ENCODE assay signal across 20 cellular contexts in genomic region chr17:2277430-2278170, GRCh38. TPM values are rescaled to one million over a fixed set of nuclear protein-coding genes. Genes with fewer than 3 reads are reported as not detected.
DNase-seq lines count a peak whose midpoint lies in the region; ATAC-seq, FAIRE-seq and TF ChIP-seq lines count a peak whose summit lies in the region.
"Had no signal": no experiment of that assay in that cellular context is flagged by ENCODE, and none has a peak within 500 bp of the region (broad histone marks: within the 10 kb centered on the region; RNA-seq: fewer than 3 reads in every experiment).

No MANE protein-coding gene starts in this region.

- no TSS peak for BruUV-seq in HepG2 (replicated peaks; lab: Mats Ljungman, UMichigan)

- TF ChIP-seq POLR2A in HepG2 (IDR thresholded peaks at IDR 0.05; ENCODE audit: insufficient read depth in 1 of 2, low read depth in 2 of 2, low read length in 2 of 2) = no peak
- TF ChIP-seq POLR2A in right lobe of liver (IDR thresholded peaks at IDR 0.05) = no peak
- no peak for TF ChIP-seq POLR2A in thyroid gland (IDR thresholded peaks at IDR 0.05)

- H3K27me3 ChIP-seq in HepG2 (ENCODE audit: control insufficient read depth in 1 of 2, insufficient read depth in 2 of 2, low read length in 2 of 2) = no peaks in the 10 kb centered on the region
- no peaks in the 10 kb centered on the region for H3K27me3 ChIP-seq in right lobe of liver
- H3K27me3 ChIP-seq in thyroid gland = no peaks in the 10 kb centered on the region

- ATAC-seq in HepG2 (no peak), right lobe of liver (no peak), HG02623 (IDR thresholded peaks at IDR 0.05; ENCODE audit: unreplicated experiment) (no peak)
- ATAC-seq: CD8-positive, alpha-beta T cell had no signal

- no peak for TF ChIP-seq RAD21 in HepG2 (CRISPR knock-in tag; IDR thresholded peaks at IDR 0.05)

- H3K9ac ChIP-seq in HepG2 (ENCODE audit: insufficient read depth, low read depth, low read length) = no peak overlapping the region

- H3K4me1 Mint-ChIP-seq in activated T-helper 1 cell treated with anti-CD3 and anti-CD28 coated beads, Interleukin-12 subunit alpha, Interleukin-12 subunit beta, Interleukin-2, Interleukin-4 antibody, amounts not matched to agents 30 ng/mL and 10 ng/mL and 1 ng/mL, durations not matched to agents 14 hours and 24 hours and 36 hours (ENCODE audit: low read depth) = peaks cover 63% of the 10 kb centered on the region
- H3K4me1 Mint-ChIP-seq: H9 had no signal

- POLR2A ChIA-PET in HepG2 (lab: Yijun Ruan, JAX) = no interaction called here

- H3K9me3 ChIP-seq in HepG2 (ENCODE audit: low read length) (no peaks in the 10 kb centered on the region), right lobe of liver (no peaks in the 10 kb centered on the region), thyroid gland (no peaks in the 10 kb centered on the region)

- peaks cover 47% of the 10 kb centered on the region for H3K36me3 Mint-ChIP-seq in activated T-helper 1 cell treated with anti-CD3 and anti-CD28 coated beads, Interleukin-12 subunit alpha, Interleukin-12 subunit beta, Interleukin-2, Interleukin-4 antibody, amounts not matched to agents 30 ng/mL and 10 ng/mL and 1 ng/mL, durations not matched to agents 14 hours and 24 hours and 36 hours (ENCODE audit: low read depth)

- no peak overlapping the region for H3K4me2 ChIP-seq in HepG2 (ENCODE audit: low read depth, low read length)

- no peak overlapping the region for H3K4me3 Mint-ChIP-seq in activated T-helper 1 cell treated with anti-CD3 and anti-CD28 coated beads, Interleukin-12 subunit alpha, Interleukin-12 subunit beta, Interleukin-2, Interleukin-4 antibody, amounts not matched to agents 30 ng/mL and 10 ng/mL and 1 ng/mL, durations not matched to agents 14 hours and 24 hours and 36 hours
- H3K4me3 Mint-ChIP-seq: CD8-positive, alpha-beta T cell; H9; IgD-negative memory B cell had no signal

- H3K27ac ChIP-seq in HepG2 (ENCODE audit: extremely low read length, insufficient read depth, low read length) = no peak overlapping the region
- no peak overlapping the region for H3K27ac ChIP-seq in right lobe of liver
- H3K27ac ChIP-seq in thyroid gland = peak overlapping the region in 1 of 3 donors; percentile 18
- H3K27ac ChIP-seq: HL-60 had no signal

- intact Hi-C loops in HepG2 (cut with micrococcal nuclease; ENCODE audit: unreplicated experiment) (no loop called here), right lobe of liver (cut with DNase I) (no loop called here), thyroid gland (cut with DNase I) (no loop called here), cardiac septum (cut with DNase I) (no loop called here)
- intact Hi-C loops in activated T-helper 1 cell treated with anti-CD3 and anti-CD28 coated beads, Interleukin-12 subunit alpha, Interleukin-12 subunit beta, Interleukin-2, Interleukin-4 antibody, amounts not matched to agents 30 ng/mL and 10 ng/mL and 1 ng/mL, durations not matched to agents 14 hours and 24 hours and 36 hours (cut with micrococcal nuclease) = no loop called here

- H2AFZ ChIP-seq in HepG2 (ENCODE audit: low read length) = no peak overlapping the region

- no peaks in the 10 kb centered on the region for H3K79me2 ChIP-seq in HepG2 (ENCODE audit: insufficient read depth, low read length)

- no peaks in the 10 kb centered on the region; the same call in 1 of the 2 replicates for H4K20me1 ChIP-seq in HepG2 (ENCODE audit: insufficient read depth, low read length)

- H3K27ac Mint-ChIP-seq in activated T-helper 1 cell treated with anti-CD3 and anti-CD28 coated beads, Interleukin-12 subunit alpha, Interleukin-12 subunit beta, Interleukin-2, Interleukin-4 antibody, amounts not matched to agents 30 ng/mL and 10 ng/mL and 1 ng/mL, durations not matched to agents 14 hours and 24 hours and 36 hours = peak overlapping the region; percentile 16
- H3K27ac Mint-ChIP-seq: CD8-positive, alpha-beta T cell; H9; IgD-negative memory B cell had no signal

- no peak for DNase-seq in HepG2 (ENCODE audit: low spot score)
- DNase-seq in right lobe of liver = no peak
- DNase-seq in DMS79 (lab: John Stamatoyannopoulos, UW) = peak; percentile 27
- DNase-seq in activated T-helper 1 cell treated with anti-CD3 and anti-CD28 coated beads, Interleukin-12 subunit alpha, Interleukin-12 subunit beta, Interleukin-2, Interleukin-4 antibody, amounts not matched to agents 30 ng/mL and 10 ng/mL and 1 ng/mL, durations not matched to agents 14 hours and 24 hours and 36 hours (ENCODE audit: low spot score) = no peak
- DNase-seq in thyroid gland = peak; percentile 77 to 78
- DNase-seq in cardiac septum (ENCODE audit: low spot score) = no peak
- no peak for DNase-seq in activated gamma-delta T cell treated with Interleukin-2 at 50 U/mL for 16 hours
- DNase-seq: AML-193; Calu3; CD8-positive, alpha-beta T cell; H9; KG1 had no signal

- in situ Hi-C loops in HepG2 (cut with HindIII; ENCODE audit: extremely low pct_ligation_motif_present, low pct_unique_long_range_greater_than_20kb) = no loop called here

- H3K27me3 Mint-ChIP-seq in activated T-helper 1 cell treated with anti-CD3 and anti-CD28 coated beads, Interleukin-12 subunit alpha, Interleukin-12 subunit beta, Interleukin-2, Interleukin-4 antibody, amounts not matched to agents 30 ng/mL and 10 ng/mL and 1 ng/mL, durations not matched to agents 14 hours and 24 hours and 36 hours (ENCODE audit: insufficient read depth) = no peaks in the 10 kb centered on the region
- H3K27me3 Mint-ChIP-seq: IgD-negative memory B cell had no signal

- no peak for TF ChIP-seq CTCF in HepG2 (CRISPR knock-in tag; IDR thresholded peaks at IDR 0.05)
- TF ChIP-seq CTCF in right lobe of liver (IDR thresholded peaks at IDR 0.05) = no peak
- TF ChIP-seq CTCF in thyroid gland (IDR thresholded peaks at IDR 0.05) = no peak

- H3K9me3 Mint-ChIP-seq in activated T-helper 1 cell treated with anti-CD3 and anti-CD28 coated beads, Interleukin-12 subunit alpha, Interleukin-12 subunit beta, Interleukin-2, Interleukin-4 antibody, amounts not matched to agents 30 ng/mL and 10 ng/mL and 1 ng/mL, durations not matched to agents 14 hours and 24 hours and 36 hours = no peaks in the 10 kb centered on the region
- H3K9me3 Mint-ChIP-seq: CD8-positive, alpha-beta T cell; H9; IgD-negative memory B cell had no signal

- no peak for FAIRE-seq in HepG2 (lab: Jason Lieb, UNC)
- FAIRE-seq: A204.1, G401.6, GM12891, GM19239, H1 had no signal

- no peaks in the 10 kb centered on the region for H3K4me1 ChIP-seq in HepG2 (ENCODE audit: insufficient read depth, low read length)
- peaks cover 0 to 10% (median 0%) of the 10 kb centered on the region in 4 donors for H3K4me1 ChIP-seq in right lobe of liver
- H3K4me1 ChIP-seq in thyroid gland = peaks cover 18 to 21% of the 10 kb centered on the region in 2 donors

- no peak for TF ChIP-seq EP300 in HepG2 (IDR thresholded peaks at IDR 0.05; ENCODE audit: low read depth in 2 of 2, low read length in 2 of 2)
- no peak for TF ChIP-seq EP300 in HepG2 (CRISPR knock-in tag; IDR thresholded peaks at IDR 0.05; ENCODE audit: borderline replicate concordance)

- CTCF ChIA-PET in HepG2 (lab: Yijun Ruan, JAX; ENCODE audit: low intra/inter-chr PET ratio, low total read pairs) = no interaction called here

- H3K36me3 ChIP-seq in HepG2 (replicated peaks in 1 of 2; ENCODE audit: control insufficient read depth in 1 of 2, insufficient read depth in 2 of 2, low read length in 2 of 2) = peaks cover 18 to 43% of the 10 kb centered on the region in 2 experiments
- H3K36me3 ChIP-seq in right lobe of liver = peaks cover 0 to 35% (median 13%) of the 10 kb centered on the region in 4 donors
- H3K36me3 ChIP-seq in thyroid gland = peaks cover 0 to 14% of the 10 kb centered on the region in 2 donors

- no peak overlapping the region for H3K4me3 ChIP-seq in HepG2 (replicated peaks in 1 of 3; ENCODE audit: insufficient read depth in 1 of 3, low read depth in 2 of 3, low read length in 3 of 3)
- no peak overlapping the region for H3K4me3 ChIP-seq in right lobe of liver
- no peak overlapping the region for H3K4me3 ChIP-seq in thyroid gland (replicated peaks in 1 of 3)

- 95% methylated on average over 9 of the region's 9 CpGs for WGBS in HepG2 (ENCODE audit: low lambda C conversion rate)
- 96% methylated on average over 9 of the region's 9 CpGs for WGBS in right lobe of liver (ENCODE audit: insufficient coverage, low coverage, low lambda C conversion rate, missing lambda C conversion rate)
- 56 to 68% methylated on average over 9 of the region's 9 CpGs for WGBS in thyroid gland, 2 donors

RNA-seq across cellular contexts. Expression of gene SMG6, which starts 26.0 kb away (rescaled TPM):
- 14.6 and 15.4 TPM in 2 replicates for total RNA-seq in HepG2 (2016; rRNA removed; fragmentation: Illumina TruSeq; extraction: Trizol)
- 2.2 and 3.5 TPM in 2 replicates for total RNA-seq in HepG2 (2016; cell fraction: cytosol; rRNA removed; fragmentation: Illumina TruSeq; extraction: Trizol; ENCODE audit: low read depth)
- total RNA-seq in HepG2 (2016; cell fraction: insoluble cytoplasmic fraction; rRNA removed; fragmentation: Illumina TruSeq; extraction: Trizol) = 11.0 and 14.8 TPM in 2 replicates
- 6.6 and 7.0 TPM in 2 replicates for total RNA-seq in HepG2 (2016; cell fraction: membrane; rRNA removed; fragmentation: Illumina TruSeq; extraction: Trizol)
- total RNA-seq in HepG2 (2016; cell fraction: nucleus; rRNA removed; fragmentation: Illumina TruSeq; extraction: Trizol) = 13.5 and 16.7 TPM in 2 replicates
- polyA plus RNA-seq in HepG2 (2011; rRNA removed) = 4.6 and 5.8 TPM in 2 replicates
- polyA plus RNA-seq in HepG2 (2011; cell fraction: cytosol; rRNA removed) = 4.1 and 4.8 TPM in 2 replicates
- polyA plus RNA-seq in HepG2 (2011; cell fraction: nucleus; rRNA removed) = 16.8 and 17.7 TPM in 2 replicates
- polyA plus RNA-seq in HepG2 (2012) = 9.1 and 10.3 TPM in 2 replicates
- polyA plus RNA-seq in HepG2 (2016; cell fraction: cytosol; fragmentation: Illumina TruSeq; extraction: Trizol; ENCODE audit: low read depth) = 2.3 and 2.7 TPM in 2 replicates
- 14.7 and 21.4 TPM in 2 replicates for polyA plus RNA-seq in HepG2 (2016; cell fraction: insoluble cytoplasmic fraction; fragmentation: Illumina TruSeq; extraction: Trizol; ENCODE audit: low read depth)
- 6.2 and 6.9 TPM in 2 replicates for polyA plus RNA-seq in HepG2 (2016; cell fraction: membrane; fragmentation: Illumina TruSeq; extraction: Trizol; ENCODE audit: low read depth)
- polyA plus RNA-seq in HepG2 (2016; cell fraction: nucleus; fragmentation: Illumina TruSeq; extraction: Trizol; ENCODE audit: insufficient read depth, low read depth) = 18.3 and 27.9 TPM in 2 replicates
- polyA minus RNA-seq in HepG2 (2011; rRNA and poly(A)+ RNA removed; ENCODE audit: low replicate concordance) = 14.2 and 22.5 TPM in 2 replicates
- 4.9 and 7.2 TPM in 2 replicates for polyA minus RNA-seq in HepG2 (2011; cell fraction: cytosol; rRNA and poly(A)+ RNA removed)
- 12.0 and 15.0 TPM in 2 replicates for polyA minus RNA-seq in HepG2 (2011; cell fraction: nucleus; rRNA and poly(A)+ RNA removed)
- total RNA-seq in right lobe of liver = 10 to 100 TPM in 1 of 6 experiments, 1 to 10 TPM in 5; 7.4 to 10.4 (median 8.9) TPM
- 35.3 and 39.5 TPM in 2 replicates for total RNA-seq in activated T-helper 1 cell treated with anti-CD3 and anti-CD28 coated beads, Interleukin-12 subunit alpha, Interleukin-12 subunit beta, Interleukin-2, Interleukin-4 antibody, amounts not matched to agents 30 ng/mL and 10 ng/mL and 1 ng/mL, durations not matched to agents 14 hours and 24 hours and 36 hours
- total RNA-seq in thyroid gland = 10 to 100 TPM; 26.0 to 35.9 (median 32.9) TPM
- 19.7 TPM for total RNA-seq in cardiac septum

RNA-seq across cellular contexts. Expression of gene SRR, which starts 26.1 kb away (rescaled TPM):
- total RNA-seq in HepG2 (2016; rRNA removed; fragmentation: Illumina TruSeq; extraction: Trizol) (3.6 and 8.5 TPM in 2 replicates), right lobe of liver (10 to 100 TPM in 1 of 6 experiments, 1 to 10 TPM in 5; 2.7 to 10.9 (median 5.9) TPM), thyroid gland (10 to 100 TPM; 12.3 to 31.7 (median 24.1) TPM), cardiac septum (9.3 TPM)
- 1.7 and 4.0 TPM in 2 replicates for total RNA-seq in HepG2 (2016; cell fraction: cytosol; rRNA removed; fragmentation: Illumina TruSeq; extraction: Trizol; ENCODE audit: low read depth)
- 5.4 and 6.1 TPM in 2 replicates for total RNA-seq in HepG2 (2016; cell fraction: insoluble cytoplasmic fraction; rRNA removed; fragmentation: Illumina TruSeq; extraction: Trizol)
- total RNA-seq in HepG2 (2016; cell fraction: membrane; rRNA removed; fragmentation: Illumina TruSeq; extraction: Trizol) = 1.9 and 2.4 TPM in 2 replicates
- 2.2 and 2.6 TPM in 2 replicates for total RNA-seq in HepG2 (2016; cell fraction: nucleus; rRNA removed; fragmentation: Illumina TruSeq; extraction: Trizol)
- 6.3 and 7.8 TPM in 2 replicates for polyA plus RNA-seq in HepG2 (2011; rRNA removed)
- 4.6 and 6.7 TPM in 2 replicates for polyA plus RNA-seq in HepG2 (2011; cell fraction: cytosol; rRNA removed)
- 0.76 and 1.3 TPM in 2 replicates for polyA plus RNA-seq in HepG2 (2011; cell fraction: nucleus; rRNA removed)
- 6.7 and 10.7 TPM in 2 replicates for polyA plus RNA-seq in HepG2 (2012)
- 1.5 and 2.2 TPM in 2 replicates for polyA plus RNA-seq in HepG2 (2016; cell fraction: cytosol; fragmentation: Illumina TruSeq; extraction: Trizol; ENCODE audit: low read depth)
- 5.5 and 6.6 TPM in 2 replicates for polyA plus RNA-seq in HepG2 (2016; cell fraction: insoluble cytoplasmic fraction; fragmentation: Illumina TruSeq; extraction: Trizol; ENCODE audit: low read depth)
- 1.6 and 2.8 TPM in 2 replicates for polyA plus RNA-seq in HepG2 (2016; cell fraction: membrane; fragmentation: Illumina TruSeq; extraction: Trizol; ENCODE audit: low read depth)
- 2.5 and 4.3 TPM in 2 replicates for polyA plus RNA-seq in HepG2 (2016; cell fraction: nucleus; fragmentation: Illumina TruSeq; extraction: Trizol; ENCODE audit: insufficient read depth, low read depth)
- polyA minus RNA-seq in HepG2 (2011; rRNA and poly(A)+ RNA removed; ENCODE audit: low replicate concordance) = 3.6 and 8.4 TPM in 2 replicates
- polyA minus RNA-seq in HepG2 (2011; cell fraction: cytosol; rRNA and poly(A)+ RNA removed) = 4.0 and 4.8 TPM in 2 replicates
- polyA minus RNA-seq in HepG2 (2011; cell fraction: nucleus; rRNA and poly(A)+ RNA removed) = 2.6 and 2.7 TPM in 2 replicates
- 14.9 and 17.4 TPM in 2 replicates for total RNA-seq in activated T-helper 1 cell treated with anti-CD3 and anti-CD28 coated beads, Interleukin-12 subunit alpha, Interleukin-12 subunit beta, Interleukin-2, Interleukin-4 antibody, amounts not matched to agents 30 ng/mL and 10 ng/mL and 1 ng/mL, durations not matched to agents 14 hours and 24 hours and 36 hours

RNA-seq across cellular contexts. Expression of gene TSR1, which starts 58.7 kb away (rescaled TPM):
- total RNA-seq in HepG2 (2016; rRNA removed; fragmentation: Illumina TruSeq; extraction: Trizol) (65.8 and 75.8 TPM in 2 replicates), right lobe of liver (10 to 100 TPM in 5 of 6 experiments, 1 to 10 TPM in 1; 9.7 to 26.2 (median 13.1) TPM), thyroid gland (10 to 100 TPM; 16.8 to 56.4 (median 29.3) TPM), cardiac septum (23.0 TPM)
- total RNA-seq in HepG2 (2016; cell fraction: cytosol; rRNA removed; fragmentation: Illumina TruSeq; extraction: Trizol; ENCODE audit: low read depth) = 6.6 and 6.8 TPM in 2 replicates
- 68.7 and 76.2 TPM in 2 replicates for total RNA-seq in HepG2 (2016; cell fraction: insoluble cytoplasmic fraction; rRNA removed; fragmentation: Illumina TruSeq; extraction: Trizol)
- total RNA-seq in HepG2 (2016; cell fraction: membrane; rRNA removed; fragmentation: Illumina TruSeq; extraction: Trizol) = 16.3 and 19.0 TPM in 2 replicates
- total RNA-seq in HepG2 (2016; cell fraction: nucleus; rRNA removed; fragmentation: Illumina TruSeq; extraction: Trizol) = 55.3 and 57.6 TPM in 2 replicates
- 7.1 and 7.2 TPM in 2 replicates for polyA plus RNA-seq in HepG2 (2011; rRNA removed)
- 4.8 and 5.9 TPM in 2 replicates for polyA plus RNA-seq in HepG2 (2011; cell fraction: cytosol; rRNA removed)
- 17.4 and 22.0 TPM in 2 replicates for polyA plus RNA-seq in HepG2 (2011; cell fraction: nucleus; rRNA removed)
- 22.0 and 25.7 TPM in 2 replicates for polyA plus RNA-seq in HepG2 (2012)
- 3.5 and 3.7 TPM in 2 replicates for polyA plus RNA-seq in HepG2 (2016; cell fraction: cytosol; fragmentation: Illumina TruSeq; extraction: Trizol; ENCODE audit: low read depth)
- 56.2 and 57.1 TPM in 2 replicates for polyA plus RNA-seq in HepG2 (2016; cell fraction: insoluble cytoplasmic fraction; fragmentation: Illumina TruSeq; extraction: Trizol; ENCODE audit: low read depth)
- polyA plus RNA-seq in HepG2 (2016; cell fraction: membrane; fragmentation: Illumina TruSeq; extraction: Trizol; ENCODE audit: low read depth) = 8.9 and 9.7 TPM in 2 replicates
- 56.6 and 58.6 TPM in 2 replicates for polyA plus RNA-seq in HepG2 (2016; cell fraction: nucleus; fragmentation: Illumina TruSeq; extraction: Trizol; ENCODE audit: insufficient read depth, low read depth)
- polyA minus RNA-seq in HepG2 (2011; rRNA and poly(A)+ RNA removed; ENCODE audit: low replicate concordance) = 18.4 and 38.7 TPM in 2 replicates
- polyA minus RNA-seq in HepG2 (2011; cell fraction: cytosol; rRNA and poly(A)+ RNA removed) = 21.0 and 22.0 TPM in 2 replicates
- polyA minus RNA-seq in HepG2 (2011; cell fraction: nucleus; rRNA and poly(A)+ RNA removed) = 43.1 and 48.6 TPM in 2 replicates
- 91.3 and 92.9 TPM in 2 replicates for total RNA-seq in activated T-helper 1 cell treated with anti-CD3 and anti-CD28 coated beads, Interleukin-12 subunit alpha, Interleukin-12 subunit beta, Interleukin-2, Interleukin-4 antibody, amounts not matched to agents 30 ng/mL and 10 ng/mL and 1 ng/mL, durations not matched to agents 14 hours and 24 hours and 36 hours

RNA-seq across cellular contexts. Expression of gene SGSM2, which starts 59.7 kb away (rescaled TPM):
- 11.3 and 30.4 TPM in 2 replicates for total RNA-seq in HepG2 (2016; rRNA removed; fragmentation: Illumina TruSeq; extraction: Trizol)
- 7.6 and 9.3 TPM in 2 replicates for total RNA-seq in HepG2 (2016; cell fraction: cytosol; rRNA removed; fragmentation: Illumina TruSeq; extraction: Trizol; ENCODE audit: low read depth)
- 9.9 and 30.6 TPM in 2 replicates for total RNA-seq in HepG2 (2016; cell fraction: insoluble cytoplasmic fraction; rRNA removed; fragmentation: Illumina TruSeq; extraction: Trizol)
- 11.2 and 13.2 TPM in 2 replicates for total RNA-seq in HepG2 (2016; cell fraction: membrane; rRNA removed; fragmentation: Illumina TruSeq; extraction: Trizol)
- 35.7 and 46.1 TPM in 2 replicates for total RNA-seq in HepG2 (2016; cell fraction: nucleus; rRNA removed; fragmentation: Illumina TruSeq; extraction: Trizol)
- 51.3 and 65.4 TPM in 2 replicates for polyA plus RNA-seq in HepG2 (2011; rRNA removed)
- polyA plus RNA-seq in HepG2 (2011; cell fraction: cytosol; rRNA removed) = 21.2 and 36.3 TPM in 2 replicates
- polyA plus RNA-seq in HepG2 (2011; cell fraction: nucleus; rRNA removed) = 464 and 562 TPM in 2 replicates
- 23.3 and 40.7 TPM in 2 replicates for polyA plus RNA-seq in HepG2 (2012)
- 3.8 and 4.0 TPM in 2 replicates for polyA plus RNA-seq in HepG2 (2016; cell fraction: cytosol; fragmentation: Illumina TruSeq; extraction: Trizol; ENCODE audit: low read depth)
- polyA plus RNA-seq in HepG2 (2016; cell fraction: insoluble cytoplasmic fraction; fragmentation: Illumina TruSeq; extraction: Trizol; ENCODE audit: low read depth) = 14.4 and 16.9 TPM in 2 replicates
- polyA plus RNA-seq in HepG2 (2016; cell fraction: membrane; fragmentation: Illumina TruSeq; extraction: Trizol; ENCODE audit: low read depth) = 7.9 and 8.8 TPM in 2 replicates
- polyA plus RNA-seq in HepG2 (2016; cell fraction: nucleus; fragmentation: Illumina TruSeq; extraction: Trizol; ENCODE audit: insufficient read depth, low read depth) = 128 and 136 TPM in 2 replicates
- 30.6 and 64.0 TPM in 2 replicates for polyA minus RNA-seq in HepG2 (2011; rRNA and poly(A)+ RNA removed; ENCODE audit: low replicate concordance)
- 15.6 and 19.8 TPM in 2 replicates for polyA minus RNA-seq in HepG2 (2011; cell fraction: cytosol; rRNA and poly(A)+ RNA removed)
- polyA minus RNA-seq in HepG2 (2011; cell fraction: nucleus; rRNA and poly(A)+ RNA removed) = 41.3 and 46.7 TPM in 2 replicates
- total RNA-seq in right lobe of liver = 10 to 100 TPM in 4 of 6 experiments, 1 to 10 TPM in 2; 6.0 to 17.2 (median 13.2) TPM
- 39.1 and 45.9 TPM in 2 replicates for total RNA-seq in activated T-helper 1 cell treated with anti-CD3 and anti-CD28 coated beads, Interleukin-12 subunit alpha, Interleukin-12 subunit beta, Interleukin-2, Interleukin-4 antibody, amounts not matched to agents 30 ng/mL and 10 ng/mL and 1 ng/mL, durations not matched to agents 14 hours and 24 hours and 36 hours
- 10 to 100 TPM; 47.8 to 82.7 (median 63.2) TPM for total RNA-seq in thyroid gland
- total RNA-seq in cardiac septum = 35.5 TPM

Comparison
In these comparisons a context has a peak if more than half of its experiments do, and no peak if none do; other contexts are left out.
1. DNase-seq: peak in DMS79 (single experiment) and thyroid gland (2 of 2); none in HepG2 (single experiment), right lobe of liver (0 of 3), activated T-helper 1 cell treated with anti-CD3 and anti-CD28 coated beads, Interleukin-12 subunit alpha, Interleukin-12 subunit beta, Interleukin-2, Interleukin-4 antibody, amounts not matched to agents 30 ng/mL and 10 ng/mL and 1 ng/mL, durations not matched to agents 14 hours and 24 hours and 36 hours (single experiment), cardiac septum (single experiment) and activated gamma-delta T cell treated with Interleukin-2 at 50 U/mL for 16 hours (single experiment).